In the genomic region with DNA sequence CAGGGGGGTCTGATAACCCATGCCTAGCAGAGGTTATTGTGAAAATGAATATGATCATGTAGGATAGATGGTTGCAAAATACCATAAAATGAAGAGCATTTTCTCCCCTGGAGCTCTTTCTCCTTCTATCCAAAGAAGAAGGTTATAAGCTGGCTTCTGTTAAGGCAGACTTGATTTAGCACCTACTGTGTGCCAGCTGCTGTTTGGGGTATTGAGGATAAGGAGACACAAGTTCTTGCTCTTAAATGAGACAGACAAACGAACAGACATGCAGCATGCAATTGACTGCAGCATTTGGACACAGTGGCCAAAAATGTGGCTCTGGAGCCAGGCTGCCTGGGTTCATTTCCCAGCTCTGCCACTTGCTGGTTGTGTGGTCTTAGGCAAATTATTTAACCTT, we compare ENCODE assay signal across 1 cellular context.
A peak's percentile ranks its signal among the peaks of the same experiment; 100 is the strongest.
TF ChIP-seq lines count a peak whose summit lies in the region.

No MANE protein-coding gene starts in this region.

TF ChIP-seq in HepG2, 621 proteins besides CTCF, POLR2A, EP300 and RAD21:
- peak; percentile 71; the same call in 1 of the 2 replicates for TF ChIP-seq ZKSCAN1 (IDR thresholded peaks at IDR 0.05; ENCODE audit: low read length)
- no peak for TF ChIP-seq GFI1 (CRISPR knock-in tag; IDR thresholded peaks at IDR 0.05; ENCODE audit: borderline replicate concordance)
